Comparison of ENCODE assay signal across 16 cellular contexts in the genomic region with DNA sequence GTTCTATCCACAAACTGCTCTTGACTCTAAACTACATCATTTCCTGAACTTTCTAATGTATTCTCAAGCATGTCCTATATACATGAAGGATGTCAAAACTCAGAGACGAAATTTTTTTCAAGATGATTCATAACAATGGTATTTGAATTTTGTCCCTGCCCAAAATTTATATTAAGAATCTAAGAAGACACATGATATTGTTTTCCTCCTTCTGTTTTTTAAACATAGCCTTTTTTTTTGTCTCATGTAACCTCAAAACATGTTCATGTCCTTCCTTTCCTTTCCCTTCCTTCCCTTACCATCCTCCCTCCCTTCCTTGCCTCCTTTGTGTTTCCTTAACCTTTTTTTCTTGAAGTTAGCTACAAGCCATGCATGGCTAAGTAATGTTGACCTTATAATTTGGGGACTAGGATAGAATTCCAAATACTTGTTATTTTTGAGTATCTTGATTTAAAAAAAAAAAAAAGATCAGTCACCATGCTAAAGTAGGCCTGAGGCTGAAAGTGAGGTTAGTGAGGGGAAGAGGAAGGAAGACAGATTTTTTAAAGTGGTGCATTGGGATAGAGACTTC.
A peak's percentile ranks its signal among the peaks of the same experiment; 100 is the strongest.
DNase-seq lines count a peak whose midpoint lies in the region; ATAC-seq, FAIRE-seq and TF ChIP-seq lines count a peak whose summit lies in the region.
"Had no signal": no experiment of that assay in that cellular context is flagged by ENCODE, and none has a peak within 500 bp of the region (broad histone marks: within the 10 kb centered on the region; RNA-seq: fewer than 3 reads in every experiment).

No MANE protein-coding gene starts in this region.

- peak overlapping the region; percentile 66; the same call in 1 of the 2 replicates for H2BK120ac ChIP-seq in IMR-90 (ENCODE audit: low read depth, low read length)

- H3K79me2 ChIP-seq in mammary epithelial cell (ENCODE audit: insufficient read depth, low read length) = no peaks in the 10 kb centered on the region

- H3K4me1 ChIP-seq in A673 (ENCODE audit: insufficient read depth, low read length, poor library complexity, severe bottlenecking) (no peaks in the 10 kb centered on the region), IMR-90 (ENCODE audit: control insufficient read depth, insufficient read depth, low read length) (peaks cover 12% of the 10 kb centered on the region), mammary epithelial cell (ENCODE audit: insufficient read depth, low read length) (peaks cover 21% of the 10 kb centered on the region), stomach (no peaks in the 10 kb centered on the region)
- H3K4me1 ChIP-seq: heart left ventricle had no signal

- no CpG with 5 or more reads among the region's 1 CpG for WGBS in IMR-90 (ENCODE audit: extremely low coverage in 2 of 2, insufficient read length in 1 of 2), 2 experiments
- 58% methylated on average over 1 of the region's 1 CpG for WGBS in mammary epithelial cell (ENCODE audit: low coverage, missing lambda C conversion rate)
- WGBS in stomach, 5 donors = 57 to 78% (median 67%) methylated on average over 1 of the region's 1 CpG

- H2AFZ ChIP-seq in IMR-90 (replicated peaks; ENCODE audit: low read length, poor library complexity) (no peak overlapping the region), mammary epithelial cell (ENCODE audit: low read depth, low read length) (peak overlapping the region; percentile 38)

- no peak overlapping the region for H3K27ac ChIP-seq in A673 (ENCODE audit: low read depth, low read length, poor library complexity, severe bottlenecking)
- H3K27ac ChIP-seq in IMR-90 (ENCODE audit: insufficient read depth, low read length) = no peak overlapping the region
- H3K27ac ChIP-seq in mammary epithelial cell (ENCODE audit: insufficient read depth, low read depth, low read length) = peak overlapping the region; percentile 39
- no peak overlapping the region for H3K27ac ChIP-seq in stomach
- H3K27ac ChIP-seq: heart left ventricle had no signal

- H3K18ac ChIP-seq in IMR-90 (ENCODE audit: low read depth, low read length) = peak overlapping the region; percentile 58; the same call in 1 of the 2 replicates

- no peaks in the 10 kb centered on the region for H3K79me1 ChIP-seq in IMR-90 (ENCODE audit: low read depth in 1 of 2, low read length in 2 of 2)

- H4K5ac ChIP-seq in IMR-90 (ENCODE audit: low read depth, low read length) = no peak overlapping the region

- TF ChIP-seq POLR2A in IMR-90 (IDR thresholded peaks at IDR 0.05; ENCODE audit: low read depth, low read length) (no peak), stomach (IDR thresholded peaks at IDR 0.05) (no peak)

- no peaks in the 10 kb centered on the region; the same call in 1 of the 2 replicates for H3K9me1 ChIP-seq in IMR-90 (ENCODE audit: insufficient read depth, low read length)

- H3K4ac ChIP-seq in IMR-90 (ENCODE audit: low read depth, low read length) = peak overlapping the region; percentile 72; the same call in 1 of the 2 replicates

- in situ Hi-C loops in IMR-90 (cut with MboI; ENCODE audit: low sequenced_read_pairs) (no loop called here), mammary epithelial cell (cut with MboI; ENCODE audit: low sequenced_read_pairs in 2 of 2) (no loop called here)

- CTCF ChIA-PET in A673 (lab: Charles Lee) (no interaction called here), IMR-90 (lab: Yijun Ruan, JAX) (no interaction called here), mammary epithelial cell (lab: Charles Lee; ENCODE audit: low non-redundant PET) (no interaction called here)

- TF ChIP-seq RAD21 in IMR-90 (IDR thresholded peaks at IDR 0.05; ENCODE audit: low read length) = no peak

- FAIRE-seq in HTR-8/SVneo (lab: Jason Lieb, UNC) = no peak
- FAIRE-seq: bronchial epithelial cell had no signal

- BruUV-seq in A673 (replicated peaks; lab: Mats Ljungman, UMichigan) (no TSS peak), IMR-90 (replicated peaks; lab: Mats Ljungman, UMichigan) (no TSS peak), mammary epithelial cell (replicated peaks; lab: Mats Ljungman, UMichigan) (no TSS peak)

- peak overlapping the region; percentile 38; the same call in 1 of the 2 replicates for H2AK5ac ChIP-seq in IMR-90 (ENCODE audit: low read depth, low read length)

- H3K9ac ChIP-seq in IMR-90 (ENCODE audit: low read depth, low read length) (no peak overlapping the region), mammary epithelial cell (ENCODE audit: insufficient read depth, low read length) (no peak overlapping the region)

- POLR2A ChIA-PET in A673 (lab: Charles Lee; ENCODE audit: low non-redundant PET) (no interaction called here), IMR-90 (lab: Charles Lee; ENCODE audit: unreplicated experiment) (no interaction called here)

- H3K14ac ChIP-seq in IMR-90 (replicated peaks; ENCODE audit: low read depth, low read length) = peak overlapping the region; percentile 54; the same call in 1 of the 2 replicates

- H2BK20ac ChIP-seq in IMR-90 (ENCODE audit: low read depth, low read length) = peak overlapping the region; percentile 55; the same call in 1 of the 2 replicates

- H3K4me2 ChIP-seq in IMR-90 (ENCODE audit: low read depth, low read length) (peak overlapping the region; percentile 23; the same call in 1 of the 2 replicates), mammary epithelial cell (ENCODE audit: insufficient read depth, low read depth, low read length) (no peak overlapping the region)

- ATAC-seq in IMR-90 (ENCODE audit: low read depth) = no peak
- no peak for ATAC-seq in GM21737 (IDR thresholded peaks at IDR 0.05; ENCODE audit: unreplicated experiment)
- no peak for ATAC-seq in stimulated activated naive CD8-positive, alpha-beta T cell treated with anti-CD3 and anti-CD28 coated beads, Interleukin-15, Interleukin-2, amounts not matched to agents 100 U/mL and 50 U/mL, for 24 hours
- ATAC-seq: activated CD8-positive, alpha-beta memory T cell treated with anti-CD3 and anti-CD28 coated beads, Interleukin-2, amount 10 ng/mL, durations not matched to agents 7 days and 5 days; heart left ventricle; Panc1 had no signal

- no peak overlapping the region for H3K56ac ChIP-seq in IMR-90 (ENCODE audit: extremely low read depth, insufficient read depth, low read length)

- no peak for TF ChIP-seq EP300 in stomach (IDR thresholded peaks at IDR 0.05)

- dilution Hi-C loops in IMR-90 (cut with HindIII; ENCODE audit: low sequenced_read_pairs, unreplicated experiment) (no loop called here), mammary epithelial cell (cut with HindIII; ENCODE audit: low sequenced_read_pairs) (no loop called here)

- DNase-seq in A673 (ENCODE audit: low spot score) = peak; percentile 6
- peak; percentile 38 for DNase-seq in IMR-90
- DNase-seq in mammary epithelial cell = peak; percentile 16
- peak; percentile 67 for DNase-seq in iris pigment epithelial cell (ENCODE audit: low read depth)
- DNase-seq in stomach = no peak
- no peak for DNase-seq in stimulated activated naive CD8-positive, alpha-beta T cell treated with anti-CD3 and anti-CD28 coated beads, Interleukin-15, Interleukin-2, amounts not matched to agents 100 U/mL and 50 U/mL, for 24 hours
- no peak for DNase-seq in HTR-8/SVneo (ENCODE audit: insufficient read length, low spot score)
- DNase-seq: ACHN; activated CD8-positive, alpha-beta memory T cell treated with anti-CD3 and anti-CD28 coated beads, Interleukin-2, amount 10 ng/mL, durations not matched to agents 7 days and 5 days; activated naive CD4-positive, alpha-beta T cell; heart left ventricle; MM.1S; NCI-H2107 had no signal

- H3K4me3 ChIP-seq in A673 (ENCODE audit: low read depth, low read length, poor library complexity, severe bottlenecking) = no peak overlapping the region
- H3K4me3 ChIP-seq in IMR-90 (ENCODE audit: insufficient read depth, low read depth, low read length) = no peak overlapping the region
- no peak overlapping the region for H3K4me3 ChIP-seq in mammary epithelial cell (replicated peaks in 1 of 3; ENCODE audit: insufficient read depth in 1 of 3, low read depth in 2 of 3, low read length in 3 of 3)
- no peak overlapping the region for H3K4me3 ChIP-seq in stomach
- H3K4me3 ChIP-seq: heart left ventricle had no signal

- peak overlapping the region; percentile 84 for H2BK5ac ChIP-seq in IMR-90 (ENCODE audit: low read depth, low read length, poor library complexity, severe bottlenecking)

- peak overlapping the region in 1 of 2 experiments; percentile 26; a peak in 1 of 4 replicates for H4K8ac ChIP-seq in IMR-90 (ENCODE audit: low read depth in 2 of 2, low read length in 2 of 2)

- peak overlapping the region; percentile 49; the same call in 1 of the 2 replicates for H3K23ac ChIP-seq in IMR-90 (ENCODE audit: low read depth, low read length)

- intact Hi-C loops in A673 (cut with micrococcal nuclease; ENCODE audit: unreplicated experiment) (no loop called here), IMR-90 (cut with micrococcal nuclease) (no loop called here), mammary epithelial cell (cut with micrococcal nuclease) (no loop called here), stomach (cut with DNase I; ENCODE audit: low total_unique reads) (no loop called here)

- no peak overlapping the region for H4K91ac ChIP-seq in IMR-90 (ENCODE audit: insufficient read depth, low read depth, low read length)

- H3K9me3 ChIP-seq in A673 (ENCODE audit: low read depth, low read length, poor library complexity, severe bottlenecking) (no peaks in the 10 kb centered on the region), IMR-90 (ENCODE audit: control insufficient read depth, insufficient read depth, low read length) (no peaks in the 10 kb centered on the region), mammary epithelial cell (replicated peaks; ENCODE audit: insufficient read depth, low read length) (no peaks in the 10 kb centered on the region), stomach (no peaks in the 10 kb centered on the region)
- H3K9me3 ChIP-seq: heart left ventricle had no signal

- TF ChIP-seq CTCF in A673 (conservative IDR thresholded peaks at IDR 0.05; ENCODE audit: low read depth, low read length) (no peak), IMR-90 (conservative IDR thresholded peaks at IDR 0.05; ENCODE audit: low read depth, low read length) (no peak), mammary epithelial cell (conservative IDR thresholded peaks at IDR 0.05 in 1 of 2, IDR thresholded peaks at IDR 0.05 in 1 of 2; ENCODE audit: extremely low read depth in 1 of 2, insufficient read depth in 1 of 2, low read depth in 1 of 2, low read length in 2 of 2) (no peak), stomach (IDR thresholded peaks at IDR 0.05) (no peak)

- no peaks in the 10 kb centered on the region for H4K20me1 ChIP-seq in IMR-90 (ENCODE audit: insufficient read depth, low read length)
- no peaks in the 10 kb centered on the region for H4K20me1 ChIP-seq in mammary epithelial cell (ENCODE audit: insufficient read depth, low read length)

- H2BK15ac ChIP-seq in IMR-90 (ENCODE audit: low read depth, low read length) = peak overlapping the region; percentile 87; the same call in 1 of the 3 replicates

- H3K36me3 ChIP-seq in A673 (ENCODE audit: insufficient read depth, low read length, poor library complexity, severe bottlenecking) = no peaks in the 10 kb centered on the region
- no peaks in the 10 kb centered on the region for H3K36me3 ChIP-seq in IMR-90 (ENCODE audit: control insufficient read depth, insufficient read depth, low read length)
- no peaks in the 10 kb centered on the region for H3K36me3 ChIP-seq in mammary epithelial cell (ENCODE audit: insufficient read depth, low read length)
- H3K36me3 ChIP-seq in stomach = no peaks in the 10 kb centered on the region
- H3K36me3 ChIP-seq: heart left ventricle had no signal

- H3K27me3 ChIP-seq in A673 (replicated peaks; ENCODE audit: insufficient read depth, low read depth, low read length, poor library complexity) (no peaks in the 10 kb centered on the region), IMR-90 (ENCODE audit: control insufficient read depth, insufficient read depth, low read length) (no peaks in the 10 kb centered on the region), mammary epithelial cell (ENCODE audit: insufficient read depth, low read length) (no peaks in the 10 kb centered on the region), stomach (no peaks in the 10 kb centered on the region)
- H3K27me3 ChIP-seq: heart left ventricle had no signal

- no peak overlapping the region for H2AK9ac ChIP-seq in IMR-90 (replicated peaks; ENCODE audit: low read depth, low read length, poor library complexity)

Comparison
In these comparisons a context has a peak if more than half of its experiments do, and no peak if none do; other contexts are left out.
1. DNase-seq: peak in A673 (single experiment), IMR-90 (single experiment), mammary epithelial cell (single experiment) and iris pigment epithelial cell (single experiment); none in stomach (single experiment), stimulated activated naive CD8-positive, alpha-beta T cell treated with anti-CD3 and anti-CD28 coated beads, Interleukin-15, Interleukin-2, amounts not matched to agents 100 U/mL and 50 U/mL, for 24 hours (single experiment) and HTR-8/SVneo (single experiment).